Comparison of ENCODE assay signal across 23 cellular contexts in the genomic region with DNA sequence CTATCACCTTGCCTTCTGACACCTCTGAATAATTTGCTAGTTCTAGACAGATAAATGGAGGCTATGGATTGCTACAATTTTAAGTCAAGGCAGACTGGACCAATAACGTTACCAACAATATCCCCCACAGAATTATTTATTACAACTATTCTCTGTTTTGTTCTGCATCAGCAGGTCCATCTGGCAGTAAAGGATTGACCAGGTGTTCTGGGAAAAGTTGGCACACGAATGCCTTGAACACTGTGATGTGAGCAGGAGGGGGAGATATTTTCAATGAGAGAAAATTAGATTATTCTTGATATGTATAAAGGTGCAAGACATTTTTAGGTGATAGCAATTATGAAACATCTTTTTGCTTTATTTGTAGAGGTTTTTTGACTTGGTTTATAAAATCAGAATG.
DNase-seq lines count a peak whose midpoint lies in the region; ATAC-seq, FAIRE-seq and TF ChIP-seq lines count a peak whose summit lies in the region.
"Had no signal": no experiment of that assay in that cellular context is flagged by ENCODE, and none has a peak within 500 bp of the region (broad histone marks: within the 10 kb centered on the region; RNA-seq: fewer than 3 reads in every experiment).

No MANE protein-coding gene starts in this region.

- no peaks in the 10 kb centered on the region for H3K9me2 ChIP-seq in hepatocyte (replicated peaks; ENCODE audit: insufficient read depth)

- WGBS in hepatocyte (ENCODE audit: low lambda C conversion rate, missing lambda C conversion rate): 74% methylated on average over 2 of the region's 2 CpGs

- FAIRE-seq in HTR-8/SVneo (lab: Jason Lieb, UNC): no peak
- FAIRE-seq: H54 had no signal

- no peaks in the 10 kb centered on the region for H3K4me1 ChIP-seq in CD8-positive, alpha-beta T cell (ENCODE audit: insufficient read depth, low read length)
- H3K4me1 ChIP-seq in hepatocyte (ENCODE audit: insufficient read depth): no peaks in the 10 kb centered on the region

- no peak for ATAC-seq in CD8-positive, alpha-beta T cell
- ATAC-seq: SK-N-SH treated with all-trans-retinoic acid at 6 μM for 48 hours, T-cell had no signal

- H2AFZ ChIP-seq in hepatocyte: no peak overlapping the region
- H2AFZ ChIP-seq: PC-9 had no signal

- H3K4me3 Mint-ChIP-seq in CD8-positive, alpha-beta T cell: no peak overlapping the region
- H3K4me3 Mint-ChIP-seq: T-cell had no signal

- intact Hi-C loops in CD8-positive, alpha-beta T cell (cut with DNase I, micrococcal nuclease): no loop called here

- H3K27ac ChIP-seq in CD8-positive, alpha-beta T cell (ENCODE audit: low read depth, low read length): no peak overlapping the region
- H3K27ac ChIP-seq in hepatocyte: no peak overlapping the region
- H3K27ac ChIP-seq: C4-2B, PC-9, RWPE1 had no signal

- TF ChIP-seq CTCF in CD8-positive, alpha-beta T cell (IDR thresholded peaks at IDR 0.05): no peak
- TF ChIP-seq CTCF in hepatocyte (IDR thresholded peaks at IDR 0.05; ENCODE audit: poor library complexity): no peak

- no peaks in the 10 kb centered on the region for H3K27me3 ChIP-seq in CD8-positive, alpha-beta T cell (ENCODE audit: insufficient read depth, low read length)
- H3K27me3 ChIP-seq in hepatocyte: no peaks in the 10 kb centered on the region

- no peak overlapping the region for H3K27ac Mint-ChIP-seq in CD8-positive, alpha-beta T cell
- H3K27ac Mint-ChIP-seq: T-cell had no signal

- CTCF ChIA-PET in CD8-positive, alpha-beta T cell (lab: Charles Lee): no interaction called here

- no peaks in the 10 kb centered on the region for H4K20me1 ChIP-seq in hepatocyte (ENCODE audit: insufficient read depth, poor library complexity, severe bottlenecking)

- no peaks in the 10 kb centered on the region for H3K79me2 ChIP-seq in hepatocyte

- no peak overlapping the region for H3K4me2 ChIP-seq in hepatocyte
- H3K4me2 ChIP-seq: PC-9 had no signal

- no peak overlapping the region for H3K4me3 ChIP-seq in CD8-positive, alpha-beta T cell (ENCODE audit: low read depth, low read length)
- H3K4me3 ChIP-seq in hepatocyte: no peak overlapping the region
- H3K4me3 ChIP-seq: PC-9 had no signal

- POLR2A ChIA-PET in CD8-positive, alpha-beta T cell (lab: Charles Lee): no interaction called here

- H3K27me3 Mint-ChIP-seq in CD8-positive, alpha-beta T cell (ENCODE audit: low read depth): no peaks in the 10 kb centered on the region
- H3K27me3 Mint-ChIP-seq: T-cell had no signal

- no peaks in the 10 kb centered on the region for H3K4me1 Mint-ChIP-seq in CD8-positive, alpha-beta T cell (ENCODE audit: low read depth)
- H3K4me1 Mint-ChIP-seq: T-cell had no signal

- no peaks in the 10 kb centered on the region for H3K36me3 ChIP-seq in CD8-positive, alpha-beta T cell (ENCODE audit: insufficient read depth, low read length)
- H3K36me3 ChIP-seq in hepatocyte (replicated peaks; ENCODE audit: insufficient read depth, low read depth): no peaks in the 10 kb centered on the region

- DNase-seq in DMS 273 treated with DMSO at 0.1 percent for 48 hours (lab: John Stamatoyannopoulos, UW): peak; percentile 67
- DNase-seq in NCI-H1105 (lab: John Stamatoyannopoulos, UW): peak; percentile 71
- DNase-seq in NCI-H69 (lab: John Stamatoyannopoulos, UW): peak; percentile 88
- peak; percentile 17 for DNase-seq in pons (ENCODE audit: low spot score)
- DNase-seq in CD8-positive, alpha-beta T cell: no peak
- DNase-seq in HTR-8/SVneo (ENCODE audit: insufficient read length, low spot score): no peak
- DNase-seq in hepatocyte (ENCODE audit: low spot score): no peak
- DNase-seq: ACHN, DMS79, KG1, MV-4-11, NCI-H146, NCI-H2081 treated with DMSO at 0.1 percent for 48 hours, NCI-H226, NCI-H774, PC-9, SIG-M5, T-cell, T-helper 9 cell had no signal

- peaks cover 23% of the 10 kb centered on the region for H3K9me3 Mint-ChIP-seq in CD8-positive, alpha-beta T cell

- H3K36me3 Mint-ChIP-seq in CD8-positive, alpha-beta T cell: no peaks in the 10 kb centered on the region
- H3K36me3 Mint-ChIP-seq: T-cell had no signal

- no peaks in the 10 kb centered on the region for H3K9me3 ChIP-seq in CD8-positive, alpha-beta T cell (ENCODE audit: low read length)
- no peaks in the 10 kb centered on the region for H3K9me3 ChIP-seq in hepatocyte (ENCODE audit: low read depth)

Comparison
In these comparisons a context has a peak if more than half of its experiments do, and no peak if none do; other contexts are left out.
1. DNase-seq: peak in DMS 273 treated with DMSO at 0.1 percent for 48 hours (single experiment), NCI-H1105 (single experiment), NCI-H69 (single experiment) and pons (single experiment); none in CD8-positive, alpha-beta T cell (0 of 7), HTR-8/SVneo (single experiment) and hepatocyte (single experiment).